Comparison of ENCODE assay signal across 12 cellular contexts in the genomic region with DNA sequence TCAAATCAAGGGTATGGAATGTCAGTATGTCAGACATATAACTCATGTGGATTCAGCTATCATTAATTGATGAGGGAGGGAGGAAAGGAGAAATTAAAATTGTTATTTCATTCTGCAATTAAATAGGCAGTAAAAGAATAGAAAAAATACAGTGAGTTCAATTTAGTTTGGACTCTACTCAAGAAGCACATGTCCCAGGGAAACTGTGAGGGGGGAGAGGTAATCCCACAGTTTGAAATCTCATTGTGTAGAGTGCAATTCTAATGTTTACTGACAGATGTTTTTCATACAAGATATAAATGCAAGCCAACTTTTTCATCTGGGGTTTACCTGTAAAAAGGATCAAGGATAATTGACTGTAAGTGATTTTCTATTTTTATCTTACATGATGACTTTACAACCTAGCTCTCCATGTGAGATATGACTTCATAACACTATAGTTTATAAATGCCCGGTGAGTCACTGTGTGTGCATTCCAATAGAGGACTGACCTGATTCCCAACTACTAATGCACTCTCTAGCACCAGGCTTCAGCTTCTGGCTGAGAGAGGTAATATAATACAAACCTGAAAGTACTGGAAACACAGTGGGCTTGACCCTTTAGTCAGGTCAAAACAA. TPM values are rescaled to one million over a fixed set of nuclear protein-coding genes. Genes with fewer than 3 reads are reported as not detected.
DNase-seq lines count a peak whose midpoint lies in the region; ATAC-seq and TF ChIP-seq lines count a peak whose summit lies in the region.
"Had no signal": no experiment of that assay in that cellular context is flagged by ENCODE, and none has a peak within 500 bp of the region (broad histone marks: within the 10 kb centered on the region; RNA-seq: fewer than 3 reads in every experiment).

No MANE protein-coding gene starts in this region.

- H3K4me3 ChIP-seq in gastrocnemius medialis, result no peak overlapping the region
- H3K4me3 ChIP-seq in tibial nerve, result no peak overlapping the region

- WGBS in tibial nerve, 2 donors, result 67 to 96% methylated on average over 1 of the region's 1 CpG

- no peak for TF ChIP-seq EP300 in tibial nerve (IDR thresholded peaks at IDR 0.05)

- H3K4me1 ChIP-seq in foreskin keratinocyte (peaks cover 9% of the 10 kb centered on the region), gastrocnemius medialis (peaks cover 10 to 26% of the 10 kb centered on the region in 2 donors), tibial nerve (no peaks in the 10 kb centered on the region)

- intact Hi-C loops in gastrocnemius medialis (cut with DNase I; ENCODE audit: low total_unique reads), result loop anchor here (5.0 to 10.0 kb wide), 2 partner anchors 58 to 451 kb away; a partner anchor contains a TSS

- H3K9me3 ChIP-seq in gastrocnemius medialis (no peaks in the 10 kb centered on the region), tibial nerve (no peaks in the 10 kb centered on the region)

- peak; percentile 78 for DNase-seq in H4 (ENCODE audit: low spot score)
- peak; percentile 42 for DNase-seq in SW480 (ENCODE audit: low spot score)
- peak; percentile 59 to 83 for DNase-seq in foreskin keratinocyte
- DNase-seq in gastrocnemius medialis, result peak; percentile 14 to 53
- DNase-seq in stimulated activated CD4-positive, alpha-beta T cell treated with anti-CD3 and anti-CD28 coated beads, Interleukin-2, amount 100 ng/mL, for 48 hours, result no peak
- no peak for DNase-seq in tibial nerve (ENCODE audit: low spot score in 2 of 2)
- DNase-seq in UCSD-AML1 (lab: John Stamatoyannopoulos, UW; ENCODE audit: unreplicated experiment), result no peak
- DNase-seq: activated naive CD4-positive, alpha-beta T cell; GDM1; NCI-H748 treated with DMSO at 0.1 percent for 48 hours had no signal

- TF ChIP-seq POLR2A in gastrocnemius medialis (IDR thresholded peaks at IDR 0.05) (no peak), tibial nerve (IDR thresholded peaks at IDR 0.05) (no peak)

- H3K27me3 ChIP-seq in foreskin keratinocyte (no peaks in the 10 kb centered on the region), gastrocnemius medialis (no peaks in the 10 kb centered on the region), tibial nerve (no peaks in the 10 kb centered on the region)

- TF ChIP-seq CTCF in foreskin keratinocyte (conservative IDR thresholded peaks at IDR 0.05) (no peak), gastrocnemius medialis (IDR thresholded peaks at IDR 0.05 in 4 of 5, conservative IDR thresholded peaks at IDR 0.05 in 1 of 5) (no peak), tibial nerve (IDR thresholded peaks at IDR 0.05) (no peak)

- no peak overlapping the region for H3K27ac ChIP-seq in foreskin keratinocyte
- peak overlapping the region; percentile 70 to 84 (median 80) for H3K27ac ChIP-seq in gastrocnemius medialis
- no peak overlapping the region for H3K27ac ChIP-seq in tibial nerve
- H3K27ac ChIP-seq: KMS-11 had no signal

- H3K36me3 ChIP-seq in gastrocnemius medialis, result peaks cover 2 to 44% of the 10 kb centered on the region in 2 donors
- H3K36me3 ChIP-seq in tibial nerve, result peaks cover 0 to 83% (median 0%) of the 10 kb centered on the region in 3 donors

- in situ Hi-C loops in gastrocnemius medialis (cut with MboI; ENCODE audit: low sequenced_read_pairs in 4 of 4), result loop anchor here in 1 of 4 donors (25.0 kb wide), 1 partner anchor 428 kb away; no protein-coding TSS in a partner anchor

- ATAC-seq in foreskin keratinocyte (peak; percentile 100), gastrocnemius medialis (peak; percentile 100), HG02571 (IDR thresholded peaks at IDR 0.05; ENCODE audit: unreplicated experiment) (no peak)

RNA-seq across cellular contexts. Expression of a gene that starts 35.2 kb away (rescaled TPM):
- total RNA-seq in H4 (2014; rRNA removed; shearing (Covaris generic)), result 13.8 and 14.5 TPM in 2 replicates
- total RNA-seq in foreskin keratinocyte, result 16.9 and 18.5 TPM in 2 replicates
- 8.7 and 9.2 TPM in 2 replicates for polyA plus RNA-seq in foreskin keratinocyte
- total RNA-seq in gastrocnemius medialis, result 1 to 10 TPM in 3 of 4 donors, under 1 TPM in 1; 0.68 to 2.4 (median 1.4) TPM
- total RNA-seq in tibial nerve, result 10 to 100 TPM; 27.6 to 79.3 (median 55.3) TPM

RNA-seq across cellular contexts. Expression of a gene that starts 57.1 kb away (rescaled TPM):
- total RNA-seq in H4 (2014; rRNA removed; shearing (Covaris generic)), result 132 and 136 TPM in 2 replicates
- total RNA-seq in foreskin keratinocyte, result 124 and 162 TPM in 2 replicates
- 84.2 and 98.4 TPM in 2 replicates for polyA plus RNA-seq in foreskin keratinocyte
- total RNA-seq in gastrocnemius medialis, result 100 to 1,000 TPM in 3 of 4 donors, 10 to 100 TPM in 1; 95.2 to 112 (median 105) TPM
- total RNA-seq in tibial nerve, result 100 to 1,000 TPM; 171 to 190 (median 176) TPM

Comparison
In these comparisons a context has a peak if more than half of its experiments do, and no peak if none do; other contexts are left out.
1. DNase-seq: peak in H4 (single experiment), SW480 (single experiment), foreskin keratinocyte (2 of 2) and gastrocnemius medialis (2 of 2); none in stimulated activated CD4-positive, alpha-beta T cell treated with anti-CD3 and anti-CD28 coated beads, Interleukin-2, amount 100 ng/mL, for 48 hours (0 of 2), tibial nerve (0 of 2) and UCSD-AML1 (single experiment).
2. H3K27ac ChIP-seq: peak in gastrocnemius medialis (4 of 4); none in foreskin keratinocyte (single experiment) and tibial nerve (0 of 4).